ENCODE assay signal across 1 cellular context in the genomic region with DNA sequence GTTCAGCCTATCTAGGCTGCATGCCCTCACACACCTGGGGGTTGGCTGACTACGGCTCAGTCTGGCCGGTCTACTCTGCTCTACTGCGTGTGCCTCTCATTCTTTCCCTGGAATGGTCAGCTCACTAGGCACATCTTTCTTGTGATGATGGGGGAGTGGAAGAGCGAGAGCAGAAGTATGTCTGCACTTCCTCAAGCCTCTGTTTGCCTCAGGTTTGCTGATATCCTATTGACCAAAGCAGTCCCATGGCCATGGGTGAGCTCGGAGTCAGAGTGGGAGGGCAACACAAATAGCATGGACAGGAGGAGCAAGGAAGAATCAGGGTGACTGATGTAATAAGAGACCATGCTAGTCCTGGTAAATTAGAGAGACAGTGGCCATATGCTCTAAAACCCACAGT.
TF ChIP-seq lines count a peak whose summit lies in the region.

No MANE protein-coding gene starts in this region.

TF ChIP-seq in GM23338, 12 proteins besides CTCF, POLR2A, EP300 and RAD21 (continued from another document):
- no peak for TF ChIP-seq ETS1 (IDR thresholded peaks at IDR 0.05)
- TF ChIP-seq EZH2 (IDR thresholded peaks at IDR 0.05; ENCODE audit: low read depth, unreplicated experiment): no peak
- no peak for TF ChIP-seq ZNF462 (CRISPR knock-in tag; IDR thresholded peaks at IDR 0.05)
TF ChIP-seq in GM23338: peak in this region for 0.
